Comparison of ENCODE assay signal across 8 cellular contexts in the genomic region with DNA sequence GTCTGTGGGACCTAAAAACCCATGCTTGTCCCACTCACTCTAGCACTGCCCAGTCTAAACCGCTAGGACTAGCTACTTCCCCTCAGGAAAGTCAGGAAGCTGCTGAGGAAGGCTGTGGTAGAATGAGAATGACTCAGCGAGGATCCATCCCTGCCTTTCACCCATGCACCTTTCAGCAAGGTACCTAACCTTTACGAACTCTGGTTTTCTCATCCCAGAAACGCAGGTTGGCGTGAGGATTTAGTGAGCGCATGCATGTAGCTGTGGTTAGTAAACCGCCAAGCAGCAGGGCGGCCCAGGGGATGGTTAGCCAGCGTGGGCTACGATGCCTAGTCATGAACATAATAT. TPM values are rescaled to one million over a fixed set of nuclear protein-coding genes. Genes with fewer than 3 reads are reported as not detected.
A peak's percentile ranks its signal among the peaks of the same experiment; 100 is the strongest.
DNase-seq lines count a peak whose midpoint lies in the region; TF ChIP-seq lines count a peak whose summit lies in the region.

No MANE protein-coding gene starts in this region.

- no peak overlapping the region for H3K4me2 ChIP-seq in fibroblast of lung (ENCODE audit: extremely low read depth, insufficient read depth, low read length)

- H3K36me3 ChIP-seq in fibroblast of lung (ENCODE audit: control insufficient read depth, insufficient read depth, low read length) (no peaks in the 10 kb centered on the region), neuron (ENCODE audit: insufficient read depth, low read length) (no peaks in the 10 kb centered on the region)

- H3K4me3 Mint-ChIP-seq in IgD-negative memory B cell = peak overlapping the region; percentile 85 to 95 (median 94)

- DNase-seq in activated CD8-positive, alpha-beta memory T cell treated with anti-CD3 and anti-CD28 coated beads for 48 hours (ENCODE audit: low read depth in 2 of 3, low spot score in 2 of 3) = peak in 2 of 3 experiments; percentile 31
- DNase-seq in activated CD8-positive, alpha-beta memory T cell treated with anti-CD3 and anti-CD28 coated beads for 24 hours = no peak
- DNase-seq in activated CD4-positive, alpha-beta T cell treated with anti-CD3 and anti-CD28 coated beads, Interleukin-2, amount 50 U/mL, for 4 hours = peak; percentile 30 to 43
- DNase-seq in fibroblast of lung (ENCODE audit: low read depth in 2 of 2) (peak in 1 of 2 donors; percentile 47), amniotic stem cell (lab: John Stamatoyannopoulos, UW) (no peak)
- DNase-seq in central memory CD4-positive, alpha-beta T cell = no peak

- H3K9ac ChIP-seq in fibroblast of lung (ENCODE audit: insufficient read depth, low read length) = no peak overlapping the region

- no peaks in the 10 kb centered on the region for H3K9me3 Mint-ChIP-seq in IgD-negative memory B cell

- H3K4me3 ChIP-seq in fibroblast of lung (replicated peaks in 1 of 4; ENCODE audit: control extremely low read depth in 1 of 4, insufficient read depth in 1 of 4, low read depth in 3 of 4, low read length in 4 of 4) = peak overlapping the region in 1 of 4 experiments; percentile 46
- H3K4me3 ChIP-seq in neuron (ENCODE audit: low read length) = no peak overlapping the region

- H3K27ac Mint-ChIP-seq in IgD-negative memory B cell = peak overlapping the region; percentile 88 to 97 (median 88)

- H4K20me1 ChIP-seq in fibroblast of lung (ENCODE audit: control insufficient read depth, extremely low read depth, insufficient read depth, low read length) = no peaks in the 10 kb centered on the region

- H3K4me1 ChIP-seq in fibroblast of lung (ENCODE audit: control insufficient read depth, extremely low read depth, insufficient read depth, low read length) (peaks cover 8% of the 10 kb centered on the region), neuron (ENCODE audit: insufficient read depth, low read length) (peaks cover 15% of the 10 kb centered on the region)

- no peaks in the 10 kb centered on the region for H3K9me3 ChIP-seq in fibroblast of lung (ENCODE audit: control insufficient read depth, insufficient read depth, low read depth, low read length)
- H3K9me3 ChIP-seq in neuron (ENCODE audit: low read length) = no peaks in the 10 kb centered on the region

- no peak for TF ChIP-seq CTCF in fibroblast of lung (conservative IDR thresholded peaks at IDR 0.05 in 1 of 2, IDR thresholded peaks at IDR 0.05 in 1 of 2; ENCODE audit: low read depth in 1 of 2, low read length in 2 of 2)

- H3K27ac ChIP-seq in fibroblast of lung (ENCODE audit: insufficient read depth, low read length) = peak overlapping the region; percentile 33

- H3K79me2 ChIP-seq in fibroblast of lung (ENCODE audit: control insufficient read depth, insufficient read depth, low read length) = peaks cover 34% of the 10 kb centered on the region

- H3K4me1 Mint-ChIP-seq in IgD-negative memory B cell = peaks cover 18 to 28% (median 23%) of the 10 kb centered on the region in 3 donors

- H3K36me3 Mint-ChIP-seq in IgD-negative memory B cell = peaks cover 2% of the 10 kb centered on the region

- H3K27me3 ChIP-seq in fibroblast of lung (ENCODE audit: control insufficient read depth, insufficient read depth, low read length) (no peaks in the 10 kb centered on the region), neuron (ENCODE audit: insufficient read depth, low read length) (no peaks in the 10 kb centered on the region)

- H2AFZ ChIP-seq in fibroblast of lung (ENCODE audit: low read length) (peak overlapping the region; percentile 50), neuron (ENCODE audit: low read depth, low read length) (peak overlapping the region; percentile 87)

- no peaks in the 10 kb centered on the region for H3K27me3 Mint-ChIP-seq in IgD-negative memory B cell

RNA-seq across cellular contexts. Expression of gene RFFL, which starts 26.3 kb away (rescaled TPM):
- polyA plus RNA-seq in IgD-negative memory B cell (28.9 TPM), fibroblast of lung (15.9 and 26.8 TPM in 2 replicates)
- total RNA-seq in fibroblast of lung = 5.6 and 10.1 TPM in 2 replicates
- polyA plus RNA-seq in fibroblast of lung (2012) = 10.2 and 20.7 TPM in 2 replicates
- polyA minus RNA-seq in fibroblast of lung (ENCODE audit: low replicate concordance) = 60.4 and 165 TPM in 2 replicates

RNA-seq across cellular contexts. Expression of gene RAD51D, which starts 29.8 kb away (rescaled TPM):
- polyA plus RNA-seq in IgD-negative memory B cell (14.3 TPM), fibroblast of lung (15.1 and 15.6 TPM in 2 replicates)
- 9.8 and 12.6 TPM in 2 replicates for total RNA-seq in fibroblast of lung
- polyA plus RNA-seq in fibroblast of lung (2012) = 12.3 and 13.9 TPM in 2 replicates
- polyA minus RNA-seq in fibroblast of lung (ENCODE audit: low replicate concordance) = 18.7 and 24.6 TPM in 2 replicates

RNA-seq across cellular contexts. Expression of gene FNDC8, which starts 31.6 kb away (rescaled TPM):
- polyA plus RNA-seq in IgD-negative memory B cell = not detected
- not detected in 2 replicates for total RNA-seq in fibroblast of lung
- not detected in 2 replicates for polyA plus RNA-seq in fibroblast of lung
- polyA plus RNA-seq in fibroblast of lung (2012) = not detected in 2 replicates
- not detected in 2 replicates for polyA minus RNA-seq in fibroblast of lung (ENCODE audit: low replicate concordance)

RNA-seq across cellular contexts. Expression of gene NLE1, which starts 52.3 kb away (rescaled TPM):
- 6.0 TPM for polyA plus RNA-seq in IgD-negative memory B cell
- total RNA-seq in fibroblast of lung = 20.5 and 22.3 TPM in 2 replicates
- 9.4 and 10.9 TPM in 2 replicates for polyA plus RNA-seq in fibroblast of lung
- polyA plus RNA-seq in fibroblast of lung (2012) = 13.1 and 15.0 TPM in 2 replicates
- 26.4 and 39.1 TPM in 2 replicates for polyA minus RNA-seq in fibroblast of lung (ENCODE audit: low replicate concordance)

RNA-seq across cellular contexts. Expression of gene UNC45B, which starts 57.8 kb away (rescaled TPM):
- polyA plus RNA-seq in IgD-negative memory B cell = not detected
- not detected in 2 replicates for total RNA-seq in fibroblast of lung
- not detected in 2 replicates for polyA plus RNA-seq in fibroblast of lung
- polyA plus RNA-seq in fibroblast of lung (2012) = not detected in 2 replicates
- polyA minus RNA-seq in fibroblast of lung (ENCODE audit: low replicate concordance) = not detected in 2 replicates

Comparison
In these comparisons a context has a peak if more than half of its experiments do, and no peak if none do; other contexts are left out.
1. DNase-seq: peak in activated CD8-positive, alpha-beta memory T cell treated with anti-CD3 and anti-CD28 coated beads for 48 hours (2 of 3) and activated CD4-positive, alpha-beta T cell treated with anti-CD3 and anti-CD28 coated beads, Interleukin-2, amount 50 U/mL, for 4 hours (2 of 2); none in activated CD8-positive, alpha-beta memory T cell treated with anti-CD3 and anti-CD28 coated beads for 24 hours (single experiment), amniotic stem cell (single experiment) and central memory CD4-positive, alpha-beta T cell (single experiment).